ENCODE assay signal across 8 cellular contexts in genomic region chr10:18659784-18660561, GRCh38. TPM values are rescaled to one million over a fixed set of nuclear protein-coding genes. Genes with fewer than 3 reads are reported as not detected.
DNase-seq lines count a peak whose midpoint lies in the region; ATAC-seq and TF ChIP-seq lines count a peak whose summit lies in the region.

No MANE protein-coding gene starts in this region.

- BruUV-seq in Panc1 (replicated peaks; lab: Mats Ljungman, UMichigan) = TSS peak; percentile 78

- in situ Hi-C loops in Panc1 (cut with HindIII; ENCODE audit: low pct_unique_long_range_greater_than_20kb, low sequenced_read_pairs) = no loop called here

- POLR2A ChIA-PET in Panc1 (lab: Charles Lee) = no interaction called here

- H3K27ac ChIP-seq in Panc1 (ENCODE audit: low read length) (peak overlapping the region; percentile 81), ectodermal cell (ENCODE audit: insufficient read depth, low read depth, low read length, poor library complexity, severe bottlenecking) (peak overlapping the region; percentile 95), mesodermal cell (ENCODE audit: low read depth, low read length, severe bottlenecking) (peak overlapping the region; percentile 97), aorta (ENCODE audit: low read depth in 1 of 2, low read length in 2 of 2) (peak overlapping the region; percentile 33 to 97)

- ATAC-seq in GM19395 (IDR thresholded peaks at IDR 0.05; ENCODE audit: unreplicated experiment) = peak; percentile 33
- ATAC-seq in HG03342 (IDR thresholded peaks at IDR 0.05; ENCODE audit: unreplicated experiment) = peak; percentile 27
- peak; percentile 60 for ATAC-seq in Panc1
- ATAC-seq in aorta (ENCODE audit: low FRiP score) = no peak

- H3K27me3 ChIP-seq in Panc1 (ENCODE audit: control insufficient read depth, insufficient read depth, low read length) (no peaks in the 10 kb centered on the region), ectodermal cell (ENCODE audit: control insufficient read depth, insufficient read depth, low read length, poor library complexity, severe bottlenecking) (no peaks in the 10 kb centered on the region), aorta (ENCODE audit: control insufficient read depth in 1 of 2, insufficient read depth in 2 of 2, low read length in 1 of 2) (no peaks in the 10 kb centered on the region)

- intact Hi-C loops in Panc1 (cut with micrococcal nuclease; ENCODE audit: unreplicated experiment) (no loop called here), aorta (cut with DNase I) (no loop called here)

- peaks cover 15% of the 10 kb centered on the region; the same call in 1 of the 2 replicates for H3K4me1 ChIP-seq in Panc1 (ENCODE audit: control insufficient read depth, insufficient read depth, low read length)
- no peaks in the 10 kb centered on the region for H3K4me1 ChIP-seq in ectodermal cell (ENCODE audit: control insufficient read depth, insufficient read depth, low read length)
- peaks cover 3% of the 10 kb centered on the region for H3K4me1 ChIP-seq in mesodermal cell (ENCODE audit: control insufficient read depth, insufficient read depth, low read length, poor library complexity, severe bottlenecking)
- H3K4me1 ChIP-seq in aorta (ENCODE audit: control insufficient read depth in 1 of 2, insufficient read depth in 2 of 2, low read length in 2 of 2) = peaks cover 0 to 4% of the 10 kb centered on the region in 2 donors

- H3K4me3 ChIP-seq in Panc1 (ENCODE audit: low read depth in 2 of 2, low read length in 2 of 2) (peak overlapping the region; percentile 91 to 93), ectodermal cell (ENCODE audit: insufficient read depth, low read depth, low read length) (peak overlapping the region; percentile 87), mesodermal cell (ENCODE audit: extremely low read depth, insufficient read depth, low read length, poor library complexity, severe bottlenecking) (peak overlapping the region; percentile 94), aorta (ENCODE audit: low read length in 2 of 2) (peak overlapping the region; percentile 62 to 97)

- no peak for TF ChIP-seq CTCF in Panc1 (IDR thresholded peaks at IDR 0.05)

- DNase-seq in DMS53 (lab: John Stamatoyannopoulos, UW) = peak; percentile 90
- DNase-seq in Panc1 (ENCODE audit: low read depth, low spot score) = no peak
- no peak for DNase-seq in aorta
- DNase-seq in putamen (ENCODE audit: low spot score) = no peak

- 3 to 7% methylated on average over 24 to 25 of the region's 25 CpGs for WGBS in ectodermal cell, 2 experiments
- WGBS in mesodermal cell (ENCODE audit: insufficient coverage in 2 of 2), 2 experiments = 0 to 3% methylated on average over 12 to 21 of the region's 25 CpGs
- 0 to 1% methylated on average over 25 of the region's 25 CpGs for WGBS in aorta, 2 donors

- CTCF ChIA-PET in Panc1 (lab: Charles Lee) = no interaction called here

- H3K9me3 ChIP-seq in Panc1 (ENCODE audit: control insufficient read depth, insufficient read depth, low read depth, low read length) = no peaks in the 10 kb centered on the region
- no peaks in the 10 kb centered on the region for H3K9me3 ChIP-seq in ectodermal cell (ENCODE audit: control insufficient read depth, low read length)
- H3K9me3 ChIP-seq in mesodermal cell (ENCODE audit: control insufficient read depth, low read length) = no peaks in the 10 kb centered on the region
- no peaks in the 10 kb centered on the region for H3K9me3 ChIP-seq in aorta (ENCODE audit: control insufficient read depth, low read length)

- peaks cover 8% of the 10 kb centered on the region; the same call in 1 of the 2 replicates for H3K36me3 ChIP-seq in Panc1 (ENCODE audit: control insufficient read depth, insufficient read depth, low read length)
- H3K36me3 ChIP-seq in ectodermal cell (ENCODE audit: control insufficient read depth, insufficient read depth, low read length) = no peaks in the 10 kb centered on the region
- H3K36me3 ChIP-seq in mesodermal cell (ENCODE audit: control insufficient read depth, insufficient read depth, low read length) = peaks cover 26% of the 10 kb centered on the region
- no peaks in the 10 kb centered on the region for H3K36me3 ChIP-seq in aorta (ENCODE audit: control insufficient read depth in 1 of 2, insufficient read depth in 2 of 2, low read length in 1 of 2)

RNA-seq across cellular contexts. Expression of gene ARL5B, which starts 0.7 kb away (rescaled TPM):
- total RNA-seq in Panc1 (2021; ENCODE audit: unreplicated experiment) = 12.2 TPM
- polyA plus RNA-seq in Panc1 (2012; ENCODE audit: insufficient read length) = 4.0 TPM
- 40.1 TPM for polyA plus RNA-seq in ectodermal cell (2013, experiment 1 of 4)
- polyA plus RNA-seq in ectodermal cell (2013, experiment 2 of 4) = 45.8 TPM
- 41.7 TPM for polyA plus RNA-seq in ectodermal cell (2013, experiment 3 of 4)
- polyA plus RNA-seq in ectodermal cell (2013, experiment 4 of 4) = 42.9 TPM
- 45.2 TPM for polyA plus RNA-seq in mesodermal cell (2013, experiment 1 of 2)
- polyA plus RNA-seq in mesodermal cell (2013, experiment 2 of 2) = 49.3 TPM
- total RNA-seq in aorta = 10 to 100 TPM; 13.2 to 17.6 TPM
- 1 to 10 TPM; 3.5 to 4.1 TPM for polyA plus RNA-seq in aorta

RNA-seq across cellular contexts. Expression of gene NSUN6, which starts 8.6 kb away (rescaled TPM):
- total RNA-seq in Panc1 (2021; ENCODE audit: unreplicated experiment) = 4.3 TPM
- 2.4 TPM for polyA plus RNA-seq in Panc1 (2012; ENCODE audit: insufficient read length)
- polyA plus RNA-seq in ectodermal cell (2013, experiment 1 of 4) = 18.5 TPM
- 22.2 TPM for polyA plus RNA-seq in ectodermal cell (2013, experiment 2 of 4)
- 18.6 TPM for polyA plus RNA-seq in ectodermal cell (2013, experiment 3 of 4)
- 18.9 TPM for polyA plus RNA-seq in ectodermal cell (2013, experiment 4 of 4)
- polyA plus RNA-seq in mesodermal cell (2013, experiment 1 of 2) = 11.9 TPM
- 11.1 TPM for polyA plus RNA-seq in mesodermal cell (2013, experiment 2 of 2)
- total RNA-seq in aorta = 10 to 100 TPM; 10.3 to 13.5 TPM
- 10 to 100 TPM in 1 of 2 donors, 1 to 10 TPM in 1; 4.1 to 10.7 TPM for polyA plus RNA-seq in aorta
